In genomic region chr18:35889677-35890076, GRCh38 we compare ENCODE assay signal across 24 cellular contexts.
"Had no signal": no experiment of that assay in that cellular context is flagged by ENCODE, and none has a peak within 500 bp of the region (broad histone marks: within the 10 kb centered on the region; RNA-seq: fewer than 3 reads in every experiment).

No MANE protein-coding gene starts in this region.

- H3K4me3 ChIP-seq: dorsolateral prefrontal cortex, gastrocnemius medialis, lung, mucosa of descending colon, sigmoid colon, stomach, testis, tibial artery had no signal

- H3K27me3 ChIP-seq: dorsolateral prefrontal cortex, gastrocnemius medialis, sigmoid colon, testis, tibial artery had no signal

- H3K27ac ChIP-seq: gastrocnemius medialis, parathyroid adenoma, sigmoid colon, stomach, testis, tibial artery had no signal

- H3K4me1 ChIP-seq: gastrocnemius medialis, parathyroid adenoma, sigmoid colon, stomach, testis, tibial artery had no signal

- DNase-seq: dorsolateral prefrontal cortex; effector CD4-positive, alpha-beta T cell; foreskin fibroblast; gastrocnemius medialis; head of caudate nucleus; kidney; mucosa of descending colon; naive B cell; sigmoid colon; stimulated activated CD4-positive, alpha-beta T cell treated with anti-CD3 and anti-CD28 coated beads, Interleukin-2, amount 100 ng/mL, for 24 hours; stimulated activated CD4-positive, alpha-beta T cell treated with anti-CD3 and anti-CD28 coated beads, Interleukin-4, amount 100 ng/mL, for 24 hours; stimulated activated naive CD4-positive, alpha-beta T cell treated with Interleukin-2 at 50 U/mL for 16 hours; stomach; testis; tibial artery had no signal

- H3K9me3 ChIP-seq: gastrocnemius medialis, mucosa of descending colon, testis had no signal

- H3K36me3 Mint-ChIP-seq: stimulated activated effector memory CD8-positive, alpha-beta T cell treated with anti-CD3 and anti-CD28 coated beads, Interleukin-12 subunit alpha, Interleukin-12 subunit beta, amount 100 ng/mL, for 72 hours; type B pancreatic cell had no signal

- H3K27ac Mint-ChIP-seq: memory B cell; naive B cell; natural killer cell treated with Interleukin-12 subunit alpha and Interleukin-12 subunit beta and Interleukin-15 and Interleukin-18, amount 100 ng/mL, for 72 hours; progenitor cell of endocrine pancreas; stimulated activated effector memory CD8-positive, alpha-beta T cell treated with anti-CD3 and anti-CD28 coated beads, Interleukin-12 subunit alpha, Interleukin-12 subunit beta, amount 100 ng/mL, for 72 hours; type B pancreatic cell had no signal

- H3K4me3 Mint-ChIP-seq: memory B cell; naive B cell; natural killer cell treated with Interleukin-12 subunit alpha and Interleukin-12 subunit beta and Interleukin-15 and Interleukin-18, amount 100 ng/mL, for 72 hours; neural crest cell; stimulated activated effector memory CD8-positive, alpha-beta T cell treated with anti-CD3 and anti-CD28 coated beads, Interleukin-12 subunit alpha, Interleukin-12 subunit beta, amount 100 ng/mL, for 72 hours; type B pancreatic cell had no signal

- ATAC-seq: gastrocnemius medialis; left lobe of liver; mucosa of descending colon; natural killer cell treated with Interleukin-12 subunit alpha and Interleukin-12 subunit beta and Interleukin-15 and Interleukin-18, amount 100 ng/mL, for 72 hours; stimulated activated effector memory CD8-positive, alpha-beta T cell treated with anti-CD3 and anti-CD28 coated beads, Interleukin-12 subunit alpha, Interleukin-12 subunit beta, amount 100 ng/mL, for 72 hours had no signal

- H3K4me1 Mint-ChIP-seq: memory B cell; naive B cell; neural crest cell; stimulated activated effector memory CD8-positive, alpha-beta T cell treated with anti-CD3 and anti-CD28 coated beads, Interleukin-12 subunit alpha, Interleukin-12 subunit beta, amount 100 ng/mL, for 72 hours had no signal

- H3K36me3 ChIP-seq: gastrocnemius medialis, sigmoid colon, stomach, tibial artery had no signal
